8 cellular contexts compared by ENCODE assay signal in genomic region chr6:131909408-131910218, GRCh38. TPM values are rescaled to one million over a fixed set of nuclear protein-coding genes. Genes with fewer than 3 reads are reported as not detected.
A peak's percentile ranks its signal among the peaks of the same experiment; 100 is the strongest.
DNase-seq lines count a peak whose midpoint lies in the region; TF ChIP-seq lines count a peak whose summit lies in the region.

No MANE protein-coding gene starts in this region.

- H4K20me1 ChIP-seq in H9 (ENCODE audit: control insufficient read depth, insufficient read depth, insufficient read length) (no peaks in the 10 kb centered on the region), Loucy (ENCODE audit: insufficient read depth, low read length, poor library complexity, severe bottlenecking) (no peaks in the 10 kb centered on the region)

- H3K79me2 ChIP-seq in H9 (ENCODE audit: insufficient read depth, low read length) (no peaks in the 10 kb centered on the region), Loucy (ENCODE audit: insufficient read depth, low read length) (no peaks in the 10 kb centered on the region)

- no peak overlapping the region for H3K4ac ChIP-seq in H9 (ENCODE audit: low read depth, low read length)

- H3K27me3 Mint-ChIP-seq in H9 (ENCODE audit: low read depth) = no peaks in the 10 kb centered on the region

- no peaks in the 10 kb centered on the region for H3K27me3 ChIP-seq in H9 (ENCODE audit: insufficient read depth, low read length)
- peaks cover 65% of the 10 kb centered on the region for H3K27me3 ChIP-seq in Loucy (ENCODE audit: insufficient read depth, low read length, poor library complexity, severe bottlenecking)
- no peaks in the 10 kb centered on the region for H3K27me3 ChIP-seq in cardiac muscle cell

- peaks cover 0 to 3% of the 10 kb centered on the region in 2 experiments; a peak in 2 of 5 replicates for H3K9me3 Mint-ChIP-seq in H9

- H2BK15ac ChIP-seq in H9 (ENCODE audit: low read depth, low read length) = no peak overlapping the region

- no peak overlapping the region for H4K5ac ChIP-seq in H9 (ENCODE audit: insufficient read length, low read depth, low read length)

- peaks cover 24 to 53% of the 10 kb centered on the region in 2 experiments for H3K4me1 Mint-ChIP-seq in H9

- no CpG with 5 or more reads among the region's 4 CpGs for WGBS in H9 (ENCODE audit: extremely low coverage, insufficient read length, low lambda C conversion rate)

- H3K4me1 ChIP-seq in H9 (ENCODE audit: insufficient read depth, low read length) (peaks cover 5% of the 10 kb centered on the region; the same call in 1 of the 2 replicates), Loucy (ENCODE audit: insufficient read depth, low read length, poor library complexity, severe bottlenecking) (no peaks in the 10 kb centered on the region), cardiac muscle cell (ENCODE audit: low read depth) (no peaks in the 10 kb centered on the region)

- no peak overlapping the region for H2BK5ac ChIP-seq in H9 (ENCODE audit: insufficient read length, low read length)

- DNase-seq in H9 (peak; percentile 73), SKM-1 (lab: John Stamatoyannopoulos, UW; ENCODE audit: unreplicated experiment) (peak; percentile 49), cardiac muscle cell (ENCODE audit: low read depth in 1 of 2, low spot score in 1 of 2) (peak; percentile 80 to 81), retinal pigment epithelial cell (ENCODE audit: low read depth) (peak; percentile 13), amniotic stem cell (lab: John Stamatoyannopoulos, UW) (no peak)
- peak; percentile 70 for DNase-seq in activated naive CD4-positive, alpha-beta T cell treated with anti-CD3 and anti-CD28 coated beads, Interleukin-2, amount 50 U/mL, for 16 hours

- no peak overlapping the region for H3K14ac ChIP-seq in H9 (ENCODE audit: insufficient read depth, low read length)

- H4K91ac ChIP-seq in H9 (ENCODE audit: insufficient read length, low read depth, low read length) = no peak overlapping the region

- no peak overlapping the region for H3K56ac ChIP-seq in H9 (ENCODE audit: insufficient read length, low read depth, low read length)

- H3K9me2 ChIP-seq in Loucy (replicated peaks; ENCODE audit: low read depth, low read length) = no peaks in the 10 kb centered on the region

- no peaks in the 10 kb centered on the region for H3K79me1 ChIP-seq in H9 (ENCODE audit: insufficient read depth, low read depth, low read length, poor library complexity, severe bottlenecking)

- no peak overlapping the region for H3K23ac ChIP-seq in H9 (ENCODE audit: insufficient read length, low read depth, low read length)

- H3K27ac ChIP-seq in H9 (ENCODE audit: insufficient read length, low read depth, low read length) (no peak overlapping the region), cardiac muscle cell (no peak overlapping the region)

- H3K4me2 ChIP-seq in H9 (ENCODE audit: insufficient read depth, insufficient read length, low read length) = no peak overlapping the region
- no peak overlapping the region for H3K4me2 ChIP-seq in Loucy (ENCODE audit: low read depth, low read length, poor library complexity, severe bottlenecking)

- H3K27ac Mint-ChIP-seq in H9 = no peak overlapping the region

- H3K9ac ChIP-seq in H9 (ENCODE audit: extremely low read depth, insufficient read length, low read length) (no peak overlapping the region), Loucy (ENCODE audit: low read depth, low read length, poor library complexity, severe bottlenecking) (no peak overlapping the region)

- no peaks in the 10 kb centered on the region for H3F3A ChIP-seq in Loucy (ENCODE audit: low read depth)

- H3K4me3 ChIP-seq in Loucy (ENCODE audit: low read length, poor library complexity, severe bottlenecking) = no peak overlapping the region
- no peak overlapping the region for H3K4me3 ChIP-seq in cardiac muscle cell
- H3K4me3 ChIP-seq in retinal pigment epithelial cell (ENCODE audit: low read length) = no peak overlapping the region

- no peak overlapping the region for H2AK5ac ChIP-seq in H9 (ENCODE audit: insufficient read length, low read length)

- no peak overlapping the region for H3K4me3 Mint-ChIP-seq in H9

- peak; percentile 85 for TF ChIP-seq CTCF in GM12873 (IDR thresholded peaks at IDR 0.05; ENCODE audit: insufficient read depth, low read depth, low read length, missing control alignments)
- peak; percentile 90 for TF ChIP-seq CTCF in H9 (conservative IDR thresholded peaks at IDR 0.05)
- TF ChIP-seq CTCF in Loucy (conservative IDR thresholded peaks at IDR 0.05; ENCODE audit: low read length) = peak; percentile 95
- peak; percentile 84 for TF ChIP-seq CTCF in cardiac muscle cell (IDR thresholded peaks at IDR 0.05; ENCODE audit: low read depth, low read length)
- peak; percentile 85 for TF ChIP-seq CTCF in retinal pigment epithelial cell (conservative IDR thresholded peaks at IDR 0.05; ENCODE audit: low read depth, low read length)

- no peaks in the 10 kb centered on the region for H3K9me3 ChIP-seq in H9 (ENCODE audit: control insufficient read depth, low read depth, low read length)
- H3K9me3 ChIP-seq in Loucy (ENCODE audit: insufficient read depth, low read depth, low read length) = no peaks in the 10 kb centered on the region
- no peaks in the 10 kb centered on the region for H3K9me3 ChIP-seq in cardiac muscle cell (ENCODE audit: low read depth)

- H3K36me3 ChIP-seq in Loucy (ENCODE audit: insufficient read depth, low read length) (no peaks in the 10 kb centered on the region), cardiac muscle cell (no peaks in the 10 kb centered on the region)

- no peak overlapping the region for H2BK120ac ChIP-seq in H9 (ENCODE audit: low read depth, low read length, poor library complexity, severe bottlenecking)

- no peak overlapping the region for H4K8ac ChIP-seq in H9 (replicated peaks; ENCODE audit: insufficient read length, low read depth, low read length)

- H3K18ac ChIP-seq in H9 (ENCODE audit: insufficient read length, low read depth, low read length) = no peak overlapping the region

- no peak overlapping the region for H2BK12ac ChIP-seq in H9 (ENCODE audit: insufficient read length, low read depth, low read length)

- H2BK20ac ChIP-seq in H9 (ENCODE audit: low read depth, low read length, poor library complexity, severe bottlenecking) = no peak overlapping the region

- H3K23me2 ChIP-seq in H9 (ENCODE audit: insufficient read length, low read depth, low read length, poor library complexity, severe bottlenecking) = no peaks in the 10 kb centered on the region

- H2AFZ ChIP-seq in H9 (ENCODE audit: low read length) (no peak overlapping the region), Loucy (ENCODE audit: low read length) (no peak overlapping the region)

- H3K36me3 Mint-ChIP-seq in H9 (ENCODE audit: insufficient read depth in 1 of 3, low read depth in 3 of 3) = peaks cover 0 to 88% (median 68%) of the 10 kb centered on the region in 3 experiments; a peak in 6 of 7 replicates

- H3T11ph ChIP-seq in H9 (ENCODE audit: low read length) = no peak overlapping the region

RNA-seq across cellular contexts. Expression of gene CCN2, which starts 41.6 kb away (rescaled TPM):
- total RNA-seq in H9 (2021) (44.1 and 44.4 TPM in 2 replicates), cardiac muscle cell (17.2 and 20.1 TPM in 2 replicates)
- 44.3 and 48.1 TPM in 2 replicates for polyA plus RNA-seq in cardiac muscle cell
